Comparison of ENCODE assay signal across 25 cellular contexts in genomic region chr2:120512321-120512710, GRCh38.
DNase-seq lines count a peak whose midpoint lies in the region; ATAC-seq and TF ChIP-seq lines count a peak whose summit lies in the region.
"Had no signal": no experiment of that assay in that cellular context is flagged by ENCODE, and none has a peak within 500 bp of the region (broad histone marks: within the 10 kb centered on the region; RNA-seq: fewer than 3 reads in every experiment).

No MANE protein-coding gene starts in this region.

- no peak for DNase-seq in Right ventricle myocardium superior
- no peak for DNase-seq in right cardiac atrium
- no peak for DNase-seq in astrocyte of the cerebellum (ENCODE audit: low read depth)
- no peak for DNase-seq in neural progenitor cell (ENCODE audit: low spot score)
- DNase-seq in NOMO-1 treated with DMSO at 0.1 percent for 48 hours (lab: John Stamatoyannopoulos, UW; ENCODE audit: unreplicated experiment), result no peak
- DNase-seq in ureter (ENCODE audit: low spot score), result no peak
- no peak for DNase-seq in NCI-H2171 (lab: John Stamatoyannopoulos, UW)
- DNase-seq: activated CD4-positive, alpha-beta T cell treated with anti-CD3 and anti-CD28 coated beads, Interleukin-2, amount 10 ng/mL, durations not matched to agents 7 days and 5 days; activated gamma-delta T cell; activated T-cell treated with anti-CD3 and anti-CD28 coated beads, Interleukin-2, amount 50 U/mL, for 24 hours; CD8-positive, alpha-beta memory T cell; effector CD8-positive, alpha-beta T cell; erythroblast; KBM-7; lower lobe of right lung; NCI-H1105 treated with DMSO at 0.1 percent for 48 hours; NCI-H1930; NCI-H226; NCI-H748 treated with DMSO at 0.1 percent for 48 hours had no signal

- no peaks in the 10 kb centered on the region for H3K9me3 Mint-ChIP-seq in neural progenitor cell
- H3K9me3 Mint-ChIP-seq: activated CD4-positive, alpha-beta T cell treated with anti-CD3 and anti-CD28 coated beads, Interleukin-2, amount 10 ng/mL, durations not matched to agents 7 days and 5 days; activated T-cell treated with anti-CD3 and anti-CD28 coated beads, Interleukin-2, amount 50 U/mL, for 24 hours; CD8-positive, alpha-beta memory T cell; natural killer cell treated with Interleukin-12 subunit alpha and Interleukin-12 subunit beta and Interleukin-15 and Interleukin-18, amount 100 ng/mL, for 72 hours; stimulated activated naive CD8-positive, alpha-beta T cell treated with anti-CD3 and anti-CD28 coated beads, Interleukin-15, Interleukin-2, amounts not matched to agents 100 ng/mL and 50 ng/mL, for 24 hours had no signal

- in situ Hi-C loops in astrocyte of the cerebellum (cut with HindIII; ENCODE audit: low sequenced_read_pairs), result no loop called here

- no peak overlapping the region for H3K27ac ChIP-seq in right cardiac atrium (ENCODE audit: low read length)
- no peak overlapping the region for H3K27ac ChIP-seq in neural progenitor cell
- H3K27ac ChIP-seq: lower lobe of right lung, pancreas, thoracic aorta, VCaP had no signal

- peaks cover 6% of the 10 kb centered on the region for H3K4me1 ChIP-seq in right cardiac atrium (ENCODE audit: control insufficient read depth, insufficient read depth, low read length)
- peaks cover 8% of the 10 kb centered on the region for H3K4me1 ChIP-seq in neural progenitor cell
- H3K4me1 ChIP-seq: lower lobe of right lung, pancreas had no signal

- H3K9ac ChIP-seq in neural progenitor cell, result no peak overlapping the region

- H3K36me3 ChIP-seq in neural progenitor cell, result no peaks in the 10 kb centered on the region
- H3K36me3 ChIP-seq: lower lobe of right lung, pancreas, thoracic aorta had no signal

- H3K4me3 Mint-ChIP-seq in neural progenitor cell, result no peak overlapping the region
- H3K4me3 Mint-ChIP-seq: activated CD4-positive, alpha-beta T cell treated with anti-CD3 and anti-CD28 coated beads, Interleukin-2, amount 10 ng/mL, durations not matched to agents 7 days and 5 days; activated T-cell treated with anti-CD3 and anti-CD28 coated beads, Interleukin-2, amount 50 U/mL, for 24 hours; CD8-positive, alpha-beta memory T cell; natural killer cell treated with Interleukin-12 subunit alpha and Interleukin-12 subunit beta and Interleukin-15 and Interleukin-18, amount 100 ng/mL, for 72 hours; stimulated activated naive CD8-positive, alpha-beta T cell treated with anti-CD3 and anti-CD28 coated beads, Interleukin-15, Interleukin-2, amounts not matched to agents 100 ng/mL and 50 ng/mL, for 24 hours had no signal

- no peaks in the 10 kb centered on the region for H3K36me3 Mint-ChIP-seq in neural progenitor cell
- H3K36me3 Mint-ChIP-seq: CD8-positive, alpha-beta memory T cell; natural killer cell treated with Interleukin-12 subunit alpha and Interleukin-12 subunit beta and Interleukin-15 and Interleukin-18, amount 100 ng/mL, for 72 hours had no signal

- H3K27me3 ChIP-seq in right cardiac atrium (ENCODE audit: control insufficient read depth, insufficient read depth) (no peaks in the 10 kb centered on the region), neural progenitor cell (peaks cover 54% of the 10 kb centered on the region)
- H3K27me3 ChIP-seq: pancreas had no signal

- peaks cover 57% of the 10 kb centered on the region for H3K4me1 Mint-ChIP-seq in neural progenitor cell
- H3K4me1 Mint-ChIP-seq: activated CD4-positive, alpha-beta T cell treated with anti-CD3 and anti-CD28 coated beads, Interleukin-2, amount 10 ng/mL, durations not matched to agents 7 days and 5 days; CD8-positive, alpha-beta memory T cell had no signal

- H3F3A ChIP-seq in neural progenitor cell (ENCODE audit: low read depth), result no peaks in the 10 kb centered on the region

- intact Hi-C loops in Right ventricle myocardium superior (cut with DNase I), result no loop called here
- intact Hi-C loops in right cardiac atrium (cut with DNase I), result loop anchor here in 1 of 4 donors (10.0 kb wide), 1 partner anchor 168 kb away; the partner anchor contains the start of gene INHBB

- H3K9me3 ChIP-seq in right cardiac atrium (ENCODE audit: control insufficient read depth, low read length) (no peaks in the 10 kb centered on the region), neural progenitor cell (ENCODE audit: low read depth) (no peaks in the 10 kb centered on the region)
- H3K9me3 ChIP-seq: lower lobe of right lung, pancreas, thoracic aorta had no signal

- no peak overlapping the region for H2AFZ ChIP-seq in neural progenitor cell (replicated peaks)

- ATAC-seq in Right ventricle myocardium superior (ENCODE audit: poor library complexity), result peak; percentile 52
- no peak for ATAC-seq in right cardiac atrium
- ATAC-seq in GM18868 (IDR thresholded peaks at IDR 0.05; ENCODE audit: unreplicated experiment), result no peak
- ATAC-seq: lower lobe of right lung; natural killer cell treated with Interleukin-12 subunit alpha and Interleukin-12 subunit beta and Interleukin-15 and Interleukin-18, amount 100 ng/mL, for 72 hours; pancreas had no signal

- peaks cover 26% of the 10 kb centered on the region for H3K27me3 Mint-ChIP-seq in neural progenitor cell (ENCODE audit: insufficient read depth, low read depth)

- H3K79me2 ChIP-seq in neural progenitor cell (ENCODE audit: low read depth), result no peaks in the 10 kb centered on the region

- no peak overlapping the region for H3K4me3 ChIP-seq in right cardiac atrium (ENCODE audit: low read length)
- H3K4me3 ChIP-seq in astrocyte of the cerebellum (ENCODE audit: low read depth, low read length), result no peak overlapping the region
- no peak overlapping the region for H3K4me3 ChIP-seq in neural progenitor cell
- H3K4me3 ChIP-seq: lower lobe of right lung, pancreas, thoracic aorta had no signal

- H3K4me2 ChIP-seq in neural progenitor cell, result no peak overlapping the region

- WGBS in right cardiac atrium, result 76% methylated on average over 9 of the region's 9 CpGs

- no peaks in the 10 kb centered on the region for H4K20me1 ChIP-seq in neural progenitor cell (ENCODE audit: low read depth)

- peak; percentile 7 for TF ChIP-seq CTCF in astrocyte of the cerebellum (IDR thresholded peaks at IDR 0.05; ENCODE audit: low read depth, low read length, missing control alignments)
- TF ChIP-seq CTCF in neural progenitor cell (IDR thresholded peaks at IDR 0.05), result peak; percentile 26

- H3K27ac Mint-ChIP-seq in neural progenitor cell, result peak overlapping the region; percentile 53
- H3K27ac Mint-ChIP-seq: activated CD4-positive, alpha-beta T cell treated with anti-CD3 and anti-CD28 coated beads, Interleukin-2, amount 10 ng/mL, durations not matched to agents 7 days and 5 days; activated T-cell treated with anti-CD3 and anti-CD28 coated beads, Interleukin-2, amount 50 U/mL, for 24 hours; CD8-positive, alpha-beta memory T cell; natural killer cell treated with Interleukin-12 subunit alpha and Interleukin-12 subunit beta and Interleukin-15 and Interleukin-18, amount 100 ng/mL, for 72 hours; stimulated activated naive CD8-positive, alpha-beta T cell treated with anti-CD3 and anti-CD28 coated beads, Interleukin-15, Interleukin-2, amounts not matched to agents 100 ng/mL and 50 ng/mL, for 24 hours had no signal
